Comparison of ENCODE assay signal across 28 cellular contexts in the genomic region with DNA sequence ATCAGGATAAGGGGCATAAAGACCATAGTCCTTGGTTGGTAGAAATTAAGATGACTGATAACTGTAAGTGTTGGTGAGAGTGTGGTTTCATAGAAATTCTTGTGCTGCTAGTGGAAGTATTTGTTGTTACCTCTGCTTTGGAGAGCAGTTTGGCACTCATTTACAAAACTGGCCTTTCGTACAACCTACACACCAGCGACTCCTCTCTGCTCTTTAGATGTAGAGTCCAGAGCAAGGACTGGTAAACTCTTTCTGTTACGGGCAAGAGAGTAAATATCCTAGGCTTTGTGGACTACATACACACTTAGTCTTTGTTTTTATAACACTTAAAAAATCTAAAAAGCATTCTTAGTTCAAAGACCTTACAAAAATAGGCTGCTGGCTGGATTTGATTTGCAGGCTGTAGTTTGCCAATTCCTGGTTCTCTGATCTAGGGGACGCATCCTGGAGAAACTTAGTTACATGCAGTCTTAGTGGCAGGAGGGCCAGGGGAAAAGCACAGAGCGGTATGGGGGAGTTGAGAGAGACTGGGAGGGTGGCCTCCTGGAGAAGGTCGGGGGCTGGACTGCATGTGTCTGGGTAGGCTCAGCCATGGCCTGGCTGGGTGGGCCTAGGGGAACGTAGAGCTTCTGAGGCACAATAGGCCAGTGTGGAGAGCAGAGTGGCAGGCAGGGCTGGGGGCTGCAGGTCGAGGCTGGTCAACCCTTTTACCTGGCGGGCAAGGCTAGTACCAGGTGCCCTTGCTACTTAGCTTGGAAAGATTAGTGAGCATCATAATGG. TPM values are rescaled to one million over a fixed set of nuclear protein-coding genes. Genes with fewer than 3 reads are reported as not detected.
A peak's percentile ranks its signal among the peaks of the same experiment; 100 is the strongest.
DNase-seq lines count a peak whose midpoint lies in the region; ATAC-seq and TF ChIP-seq lines count a peak whose summit lies in the region.
"Had no signal": no experiment of that assay in that cellular context is flagged by ENCODE, and none has a peak within 500 bp of the region (broad histone marks: within the 10 kb centered on the region; RNA-seq: fewer than 3 reads in every experiment).

No MANE protein-coding gene starts in this region.

- H3K4me3 Mint-ChIP-seq in activated T-cell treated with anti-CD3 and anti-CD28 coated beads, Interleukin-2, amount 50 U/mL, for 24 hours = no peak overlapping the region
- H3K4me3 Mint-ChIP-seq in WTC11 = no peak overlapping the region
- H3K4me3 Mint-ChIP-seq: neural crest cell; stimulated activated naive CD8-positive, alpha-beta T cell treated with anti-CD3 and anti-CD28 coated beads, Interleukin-15, Interleukin-2, amounts not matched to agents 100 ng/mL and 50 ng/mL, for 24 hours; T-helper 1 cell treated with Interleukin-12 subunit alpha and Interleukin-12 subunit beta and Interleukin-4 antibody, amounts not matched to agents 30 μg/mL and 1 μg/mL, for 36 hours had no signal

- POLR2A ChIA-PET in WTC11 (lab: Charles Lee) = no interaction called here

- CTCF ChIA-PET in WTC11 (lab: Charles Lee) = interaction anchor here (2.2 kb wide), 1 partner anchor 12 kb away, joined by 7 read pairs; no protein-coding TSS in a partner anchor

- no peaks in the 10 kb centered on the region for H3K4me1 ChIP-seq in osteoblast (ENCODE audit: insufficient read depth, low read length)
- H3K4me1 ChIP-seq in smooth muscle cell (ENCODE audit: low read depth) = no peaks in the 10 kb centered on the region
- H3K4me1 ChIP-seq: adrenal gland, body of pancreas, parathyroid adenoma, testis had no signal

- H2AFZ ChIP-seq in osteoblast (ENCODE audit: low read length) (no peak overlapping the region), smooth muscle cell (ENCODE audit: low read depth) (no peak overlapping the region)
- H2AFZ ChIP-seq: parathyroid adenoma had no signal

- no peak overlapping the region for H3K9ac ChIP-seq in smooth muscle cell (ENCODE audit: low read depth)
- H3K9ac ChIP-seq: KMS-11, parathyroid adenoma, SK-N-SH had no signal

- DNase-seq in activated T-cell treated with anti-CD3 and anti-CD28 coated beads, Interleukin-2, amount 50 U/mL, for 24 hours = no peak
- DNase-seq in activated T-cell treated with anti-CD3 and anti-CD28 coated beads, Interleukin-2, amount 50 U/mL, for 1 hour = no peak
- DNase-seq in WTC11 (ENCODE audit: low spot score) (no peak), left kidney (ENCODE audit: low read depth, low spot score) (peak; percentile 9), osteoblast (ENCODE audit: insufficient read length, low spot score, missing footprints) (peak; percentile 18), mucosa of gallbladder (ENCODE audit: low spot score) (no peak), smooth muscle cell (lab: John Stamatoyannopoulos, UW; ENCODE audit: unreplicated experiment) (no peak)
- DNase-seq: activated CD4-positive, alpha-beta T cell treated with anti-CD3 and anti-CD28 coated beads for 1 hour; adrenal gland; body of pancreas; foreskin melanocyte; GOT3; heart right ventricle; kidney; MM.1S; NCI-H1930; NCI-H526; NK-92 treated with Interleukin-12 subunit alpha and Interleukin-12 subunit beta, amount 100 ng/mL, for 24 hours; PC-3; SK-N-SH; stimulated activated CD4-positive, alpha-beta T cell treated with anti-CD3 and anti-CD28 coated beads, Interleukin-1b, Interleukin-23, amount 100 ng/mL, for 48 hours; testis had no signal

- H3K36me3 ChIP-seq in osteoblast (ENCODE audit: insufficient read depth, low read length) (peaks cover 6% of the 10 kb centered on the region), smooth muscle cell (ENCODE audit: low read depth) (peaks cover 4% of the 10 kb centered on the region)

- H3K27me3 ChIP-seq in osteoblast (ENCODE audit: insufficient read depth, low read length) (no peaks in the 10 kb centered on the region), smooth muscle cell (ENCODE audit: low read depth) (no peaks in the 10 kb centered on the region)
- H3K27me3 ChIP-seq: adrenal gland, body of pancreas, heart right ventricle, testis had no signal

- peak; percentile 56 for ATAC-seq in WTC11
- ATAC-seq in HG03521 (IDR thresholded peaks at IDR 0.05; ENCODE audit: unreplicated experiment) = no peak
- ATAC-seq: body of pancreas, heart right ventricle, PC-3 had no signal

- H3K4me3 ChIP-seq in osteoblast (ENCODE audit: insufficient read depth, low read length) (no peak overlapping the region), smooth muscle cell (no peak overlapping the region)
- H3K4me3 ChIP-seq: adrenal gland, body of pancreas, heart right ventricle, testis had no signal

- H3K4me1 Mint-ChIP-seq in activated T-cell treated with anti-CD3 and anti-CD28 coated beads, Interleukin-2, amount 50 U/mL, for 24 hours (ENCODE audit: low read depth) = peaks cover 21% of the 10 kb centered on the region
- peaks cover 5% of the 10 kb centered on the region; the same call in 1 of the 2 replicates for H3K4me1 Mint-ChIP-seq in WTC11
- H3K4me1 Mint-ChIP-seq: neural crest cell had no signal

- H3K9me3 ChIP-seq in osteoblast (ENCODE audit: low read depth, low read length) = no peaks in the 10 kb centered on the region
- H3K9me3 ChIP-seq in smooth muscle cell (replicated peaks; ENCODE audit: low read depth) = no peaks in the 10 kb centered on the region
- H3K9me3 ChIP-seq: body of pancreas, testis had no signal

- H3K9me3 Mint-ChIP-seq in activated T-cell treated with anti-CD3 and anti-CD28 coated beads, Interleukin-2, amount 50 U/mL, for 24 hours = no peaks in the 10 kb centered on the region
- no peaks in the 10 kb centered on the region for H3K9me3 Mint-ChIP-seq in WTC11
- H3K9me3 Mint-ChIP-seq: stimulated activated naive CD8-positive, alpha-beta T cell treated with anti-CD3 and anti-CD28 coated beads, Interleukin-15, Interleukin-2, amounts not matched to agents 100 ng/mL and 50 ng/mL, for 24 hours had no signal

- H3K79me2 ChIP-seq in osteoblast (ENCODE audit: insufficient read depth, low read length) (peaks cover 31% of the 10 kb centered on the region), smooth muscle cell (ENCODE audit: low read depth) (peaks cover 3% of the 10 kb centered on the region)

- H3K27ac ChIP-seq in osteoblast (ENCODE audit: low read depth, low read length) (no peak overlapping the region), smooth muscle cell (ENCODE audit: low read depth) (no peak overlapping the region)
- H3K27ac ChIP-seq: adrenal gland, body of pancreas, heart right ventricle, KMS-11, parathyroid adenoma, testis had no signal

- WGBS in smooth muscle cell (ENCODE audit: low lambda C conversion rate) = 93% methylated on average over 8 of the region's 9 CpGs

- H3K4me2 ChIP-seq in osteoblast (ENCODE audit: insufficient read depth, low read length) = no peak overlapping the region
- H3K4me2 ChIP-seq in smooth muscle cell = no peak overlapping the region
- H3K4me2 ChIP-seq: KMS-11, SK-N-SH had no signal

- no peak for TF ChIP-seq CTCF in WTC11 (IDR thresholded peaks at IDR 0.05)
- no peak for TF ChIP-seq CTCF in osteoblast (IDR thresholded peaks at IDR 0.05; ENCODE audit: extremely low read depth, low read depth, low read length)
- no peak for TF ChIP-seq CTCF in smooth muscle cell (IDR thresholded peaks at IDR 0.05; ENCODE audit: borderline replicate concordance, insufficient read depth, poor library complexity, severe bottlenecking)

- peaks cover 11% of the 10 kb centered on the region for H4K20me1 ChIP-seq in osteoblast (ENCODE audit: insufficient read depth, low read length)
- H4K20me1 ChIP-seq in smooth muscle cell (ENCODE audit: low read depth) = peaks cover 30% of the 10 kb centered on the region

- H3K27ac Mint-ChIP-seq in activated T-cell treated with anti-CD3 and anti-CD28 coated beads, Interleukin-2, amount 50 U/mL, for 24 hours = peak overlapping the region; percentile 31
- H3K27ac Mint-ChIP-seq in WTC11 = 0 out of 2 replicates have a peak overlapping the region, but pooled peaks have one; percentile 46
- H3K27ac Mint-ChIP-seq: stimulated activated naive CD8-positive, alpha-beta T cell treated with anti-CD3 and anti-CD28 coated beads, Interleukin-15, Interleukin-2, amounts not matched to agents 100 ng/mL and 50 ng/mL, for 24 hours; T-helper 1 cell treated with Interleukin-12 subunit alpha and Interleukin-12 subunit beta and Interleukin-4 antibody, amounts not matched to agents 30 μg/mL and 1 μg/mL, for 36 hours had no signal

- no peaks in the 10 kb centered on the region for H3F3A ChIP-seq in smooth muscle cell (ENCODE audit: low read depth)

- no peaks in the 10 kb centered on the region for H3K27me3 Mint-ChIP-seq in activated T-cell treated with anti-CD3 and anti-CD28 coated beads, Interleukin-2, amount 50 U/mL, for 24 hours
- no peaks in the 10 kb centered on the region; the same call in 1 of the 2 replicates for H3K27me3 Mint-ChIP-seq in WTC11 (ENCODE audit: low read depth)
- H3K27me3 Mint-ChIP-seq: stimulated activated naive CD8-positive, alpha-beta T cell treated with anti-CD3 and anti-CD28 coated beads, Interleukin-15, Interleukin-2, amounts not matched to agents 100 ng/mL and 50 ng/mL, for 24 hours had no signal

- peaks cover 90% of the 10 kb centered on the region for H3K36me3 Mint-ChIP-seq in activated T-cell treated with anti-CD3 and anti-CD28 coated beads, Interleukin-2, amount 50 U/mL, for 24 hours (ENCODE audit: low read depth)
- H3K36me3 Mint-ChIP-seq in WTC11 = no peaks in the 10 kb centered on the region

TF ChIP-seq in WTC11, 78 proteins besides CTCF, POLR2A, EP300 and RAD21 (continues in another document):
- TF ChIP-seq MXD4 (CRISPR knock-in tag; IDR thresholded peaks at IDR 0.05; ENCODE audit: borderline replicate concordance) (no peak), IRF2 (CRISPR knock-in tag; IDR thresholded peaks at IDR 0.05; ENCODE audit: borderline replicate concordance, low read depth) (no peak), RELA (CRISPR knock-in tag; IDR thresholded peaks at IDR 0.05; ENCODE audit: borderline replicate concordance) (no peak), ZMAT4 (CRISPR knock-in tag; IDR thresholded peaks at IDR 0.05) (no peak), ATF1 (CRISPR knock-in tag; IDR thresholded peaks at IDR 0.05) (no peak)
- TF ChIP-seq, protein P1, sequence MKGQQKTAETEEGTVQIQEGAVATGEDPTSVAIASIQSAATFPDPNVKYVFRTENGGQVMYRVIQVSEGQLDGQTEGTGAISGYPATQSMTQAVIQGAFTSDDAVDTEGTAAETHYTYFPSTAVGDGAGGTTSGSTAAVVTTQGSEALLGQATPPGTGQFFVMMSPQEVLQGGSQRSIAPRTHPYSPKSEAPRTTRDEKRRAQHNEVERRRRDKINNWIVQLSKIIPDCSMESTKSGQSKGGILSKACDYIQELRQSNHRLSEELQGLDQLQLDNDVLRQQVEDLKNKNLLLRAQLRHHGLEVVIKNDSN (CRISPR knock-in tag; IDR thresholded peaks at IDR 0.05) = no peak

RNA-seq across cellular contexts. Expression of gene AMN, which starts 55.3 kb away (rescaled TPM):
- total RNA-seq in WTC11 (2021) = 2.4 to 3.0 TPM (median 2.8 TPM) in 3 replicates
- total RNA-seq in osteoblast = under 0.01 and 0.29 TPM in 2 replicates
- 204 TPM for total RNA-seq in mucosa of gallbladder
- 0.31 TPM in 1 of 2 replicates, not detected in the other for total RNA-seq in smooth muscle cell
- polyA plus RNA-seq in smooth muscle cell = 0.65 and 1.2 TPM in 2 replicates
- total RNA-seq: PC-3 had no signal

Comparison
In these comparisons a context has a peak if more than half of its experiments do, and no peak if none do; other contexts are left out.
1. DNase-seq: peak in left kidney (single experiment) and osteoblast (single experiment); none in activated T-cell treated with anti-CD3 and anti-CD28 coated beads, Interleukin-2, amount 50 U/mL, for 24 hours (single experiment), activated T-cell treated with anti-CD3 and anti-CD28 coated beads, Interleukin-2, amount 50 U/mL, for 1 hour (single experiment), WTC11 (single experiment), mucosa of gallbladder (single experiment) and smooth muscle cell (single experiment).
2. RNA of gene AMN, which starts 55.3 kb away (total RNA-seq): 204 TPM in mucosa of gallbladder (single experiment); 2.4 to 3.0 TPM in WTC11, 0.31 TPM in smooth muscle cell and under 0.01 to 0.29 TPM in osteoblast; every median in the first group is over 10 times any median in the second.